Comparison of ENCODE assay signal across 8 cellular contexts in genomic region chr16:30786936-30787612, GRCh38. TPM values are rescaled to one million over a fixed set of nuclear protein-coding genes. Genes with fewer than 3 reads are reported as not detected.
DNase-seq lines count a peak whose midpoint lies in the region; ATAC-seq and TF ChIP-seq lines count a peak whose summit lies in the region.

TSS of gene ZNF629 (minus strand) at chr16:30787205. CDS start at chr16:30784482, 2,723 bp downstream.

- H3K4me1 Mint-ChIP-seq in T-helper 17 cell = peaks cover 7% of the 10 kb centered on the region

- H3K4me2 ChIP-seq in Karpas-422 (ENCODE audit: low read depth, low read length, poor library complexity, severe bottlenecking) = peak within 1 kb of the TSS; percentile 74

- no peak within 1 kb of the TSS for H3K27ac Mint-ChIP-seq in T-helper 17 cell

- whole genome bisulfite sequencing in spleen, 5 donors = 1 to 5% (median 2%) methylated on average over 4 to 37 of the region's 37 CpGs

- H3K36me3 ChIP-seq in Karpas-422 (ENCODE audit: insufficient read depth, low read length) (no peaks in the 10 kb centered on the region), spleen (peaks cover 0 to 26% (median 18%) of the 10 kb centered on the region in 6 donors)

- peak within 1 kb of the TSS; percentile 85 for H3K4me3 Mint-ChIP-seq in T-helper 17 cell

- peak within 1 kb of the TSS; percentile 74 for H3K4me3 ChIP-seq in Karpas-422 (ENCODE audit: low read length)
- peak within 1 kb of the TSS; percentile 65 to 93 (median 78) for H3K4me3 ChIP-seq in spleen

- no peak within 1 kb of the TSS for H3K27ac ChIP-seq in Karpas-422 (ENCODE audit: low read length)
- H3K27ac ChIP-seq in layer of hippocampus (ENCODE audit: low read depth, low read length) = peak within 1 kb of the TSS; percentile 83
- peak within 1 kb of the TSS; percentile 66 to 89 (median 84) for H3K27ac ChIP-seq in spleen

- H3K36me3 Mint-ChIP-seq in T-helper 17 cell (ENCODE audit: low read depth) = no peaks in the 10 kb centered on the region

- peak; percentile 64 for ATAC-seq in T-helper 17 cell
- no peak for ATAC-seq in HG02852 (IDR thresholded peaks at IDR 0.05; ENCODE audit: unreplicated experiment)
- no peak for ATAC-seq in HG03139 (IDR thresholded peaks at IDR 0.05; ENCODE audit: unreplicated experiment)

- peaks cover 11% of the 10 kb centered on the region for H3K4me1 ChIP-seq in Karpas-422 (ENCODE audit: low read length)
- H3K4me1 ChIP-seq in spleen = peaks cover 0 to 42% (median 26%) of the 10 kb centered on the region in 6 donors

- H2AFZ ChIP-seq in Karpas-422 (ENCODE audit: low read length) = peak within 1 kb of the TSS; percentile 75; the same call in 1 of the 2 replicates

- intact Hi-C loops in spleen (cut with DNase I; ENCODE audit: low total_unique reads) = loop anchor here (10.0 kb wide), 1 partner anchor 58 kb away; no protein-coding TSS in a partner anchor

- TF ChIP-seq POLR2A in spleen (IDR thresholded peaks at IDR 0.05) = no peak

- H3K9me3 ChIP-seq in Karpas-422 (ENCODE audit: low read length) (no peaks in the 10 kb centered on the region), T-helper 17 cell (ENCODE audit: control insufficient read depth, low read length, poor library complexity, severe bottlenecking) (no peaks in the 10 kb centered on the region), spleen (no peaks in the 10 kb centered on the region)

- H4K20me1 ChIP-seq in Karpas-422 (ENCODE audit: insufficient read depth, low read depth, low read length) = no peaks in the 10 kb centered on the region

- no peak for TF ChIP-seq CTCF in spleen (IDR thresholded peaks at IDR 0.05 in 8 of 11, conservative IDR thresholded peaks at IDR 0.05 in 3 of 11)

- peak within 1 kb of the TSS; percentile 74 for H3K9ac ChIP-seq in Karpas-422 (ENCODE audit: low read length)

- no peaks in the 10 kb centered on the region for H3K27me3 ChIP-seq in Karpas-422 (ENCODE audit: low read length)
- no peaks in the 10 kb centered on the region for H3K27me3 ChIP-seq in layer of hippocampus (ENCODE audit: control insufficient read depth, insufficient read depth, low read length)
- H3K27me3 ChIP-seq in spleen (replicated peaks in 1 of 7) = peaks cover 0 to 26% (median 0%) of the 10 kb centered on the region in 7 donors

- peaks cover 9% of the 10 kb centered on the region for H3K79me2 ChIP-seq in Karpas-422 (ENCODE audit: low read length)

- no peaks in the 10 kb centered on the region for H3K9me2 ChIP-seq in Karpas-422 (replicated peaks; ENCODE audit: insufficient read depth, low read length)

- peaks cover 6% of the 10 kb centered on the region for H3K27me3 Mint-ChIP-seq in T-helper 17 cell

- DNase-seq in DMS79 treated with DMSO at 0.1 percent for 48 hours (lab: John Stamatoyannopoulos, UW) (peak; percentile 67), Karpas-422 (peak; percentile 74), T-helper 17 cell (no peak), dedifferentiated amniotic fluid mesenchymal stem cell (ENCODE audit: extremely low spot score) (peak; percentile 18), spleen (no peak)

RNA-seq across cellular contexts. Expression of gene ZNF629, which starts in this region (rescaled TPM):
- 4.8 and 6.3 TPM in 2 replicates for total RNA-seq in Karpas-422 (2014; rRNA removed; shearing (Covaris generic); ENCODE audit: low replicate concordance)
- total RNA-seq in T-helper 17 cell (1 to 10 TPM; 1.4 to 1.5 TPM), spleen (10 to 100 TPM in 5 of 7 donors, 1 to 10 TPM in 2; 7.6 to 13.9 (median 12.5) TPM)
- 1 to 10 TPM; 1.3 to 3.1 (median 1.7) TPM for polyA plus RNA-seq in spleen

Comparison
In these comparisons a context has a peak if more than half of its experiments do, and no peak if none do; other contexts are left out.
1. DNase-seq: peak in DMS79 treated with DMSO at 0.1 percent for 48 hours (single experiment), Karpas-422 (single experiment) and dedifferentiated amniotic fluid mesenchymal stem cell (single experiment); none in T-helper 17 cell (0 of 3) and spleen (single experiment).